ENCODE assay signal across 2 cellular contexts in the genomic region with DNA sequence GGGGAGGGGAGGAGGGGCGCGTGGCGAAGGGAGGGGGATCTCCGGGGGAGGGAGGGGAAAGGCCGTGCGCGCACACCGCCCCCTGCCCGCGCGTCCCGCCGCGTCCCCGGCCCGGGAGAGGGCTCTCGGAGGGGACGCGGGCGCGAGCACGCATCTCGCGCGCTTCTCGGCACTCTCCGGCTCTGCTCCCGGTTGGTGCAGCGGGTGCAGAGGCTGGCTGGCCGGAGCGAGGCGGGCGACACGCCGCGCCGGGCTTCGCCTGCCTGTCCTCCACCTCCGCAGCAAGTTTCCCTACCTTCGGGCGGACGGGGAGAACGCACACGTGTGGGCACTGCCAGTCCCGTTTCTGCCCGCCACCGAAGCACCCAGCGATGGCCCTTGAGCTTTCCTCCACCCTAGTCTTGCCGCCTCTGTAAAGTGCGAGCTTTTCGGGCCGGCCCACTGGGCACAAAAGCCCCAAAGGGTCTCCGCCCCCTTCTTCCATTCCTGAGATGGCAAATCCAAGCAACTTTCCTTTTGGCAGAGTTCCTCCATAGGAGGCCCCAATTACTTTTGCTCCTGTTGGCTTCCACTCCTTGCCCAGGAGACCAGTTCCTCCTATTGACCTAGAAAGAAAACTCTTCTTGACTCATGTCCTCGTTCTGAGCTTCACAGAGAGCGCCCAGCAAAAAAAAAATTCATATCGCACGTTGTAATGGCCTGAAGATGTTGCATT.
A peak's percentile ranks its signal among the peaks of the same experiment; 100 is the strongest.
TF ChIP-seq lines count a peak whose summit lies in the region.

No MANE protein-coding gene starts in this region.

TF ChIP-seq in HEK293T, 16 proteins besides CTCF, POLR2A, EP300 and RAD21:
- TF ChIP-seq, protein P1, sequence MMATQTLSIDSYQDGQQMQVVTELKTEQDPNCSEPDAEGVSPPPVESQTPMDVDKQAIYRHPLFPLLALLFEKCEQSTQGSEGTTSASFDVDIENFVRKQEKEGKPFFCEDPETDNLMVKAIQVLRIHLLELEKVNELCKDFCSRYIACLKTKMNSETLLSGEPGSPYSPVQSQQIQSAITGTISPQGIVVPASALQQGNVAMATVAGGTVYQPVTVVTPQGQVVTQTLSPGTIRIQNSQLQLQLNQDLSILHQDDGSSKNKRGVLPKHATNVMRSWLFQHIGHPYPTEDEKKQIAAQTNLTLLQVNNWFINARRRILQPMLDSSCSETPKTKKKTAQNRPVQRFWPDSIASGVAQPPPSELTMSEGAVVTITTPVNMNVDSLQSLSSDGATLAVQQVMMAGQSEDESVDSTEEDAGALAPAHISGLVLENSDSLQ (IDR thresholded peaks at IDR 0.05): no peak
- TF ChIP-seq L3MBTL2 (conservative IDR thresholded peaks at IDR 0.05): peak; percentile 60; the same call in 1 of the 2 replicates

TF ChIP-seq in GM12878, 131 proteins besides CTCF, POLR2A, EP300 and RAD21:
- TF ChIP-seq POU2F2 (IDR thresholded peaks at IDR 0.05; ENCODE audit: borderline replicate concordance, low read depth, low read length) (no peak), POLR2AphosphoS2 (IDR thresholded peaks at IDR 0.05; ENCODE audit: low read depth, low read length) (no peak), SIN3A (IDR thresholded peaks at IDR 0.05; ENCODE audit: low read depth, low read length) (0 out of 2 replicates have a peak, but pooled peaks have one; percentile 26), DPF2 (IDR thresholded peaks at IDR 0.05) (peak; percentile 46; the same call in 1 of the 2 replicates), ZNF207 (IDR thresholded peaks at IDR 0.05; ENCODE audit: borderline replicate concordance) (no peak), MYC (IDR thresholded peaks at IDR 0.05; ENCODE audit: insufficient read depth, insufficient read length, insufficient replicate concordance, low read length, severe bottlenecking) (no peak), EZH2 (IDR thresholded peaks at IDR 0.05; ENCODE audit: borderline replicate concordance, control insufficient read depth, low read depth, low read length) (no peak), RCOR1 (conservative IDR thresholded peaks at IDR 0.05; ENCODE audit: low read depth, low read length) (no peak), TAF1 (IDR thresholded peaks at IDR 0.05; ENCODE audit: borderline replicate concordance, low read depth, low read length) (no peak; the same call in 1 of the 2 replicates), STAT1 (conservative IDR thresholded peaks at IDR 0.05) (no peak), SMAD5 (IDR thresholded peaks at IDR 0.05; ENCODE audit: low read depth) (0 out of 2 replicates have a peak, but pooled peaks have one; percentile 29), BCL11A (IDR thresholded peaks at IDR 0.05; ENCODE audit: low read depth, low read length) (no peak), NFIC (IDR thresholded peaks at IDR 0.05; ENCODE audit: low read depth, low read length) (no peak), EGR1 (IDR thresholded peaks at IDR 0.05; ENCODE audit: borderline replicate concordance in 1 of 2, low read depth in 2 of 2, low read length in 2 of 2) (peak in 1 of 2 experiments; percentile 16; a peak in 1 of 3 replicates), MXI1 (IDR thresholded peaks at IDR 0.05; ENCODE audit: low read depth, low read length) (peak; percentile 74), ETV6 (conservative IDR thresholded peaks at IDR 0.05 in 1 of 2, IDR thresholded peaks at IDR 0.05 in 1 of 2; ENCODE audit: borderline replicate concordance in 1 of 2, low read depth in 1 of 2) (no peak), LARP7 (IDR thresholded peaks at IDR 0.05) (peak; percentile 69), CEBPB (IDR thresholded peaks at IDR 0.05; ENCODE audit: borderline replicate concordance in 1 of 2, low read depth in 2 of 2, low read length in 2 of 2) (no peak), EED (IDR thresholded peaks at IDR 0.05; ENCODE audit: low read depth) (no peak)
- TF ChIP-seq, protein P2, sequence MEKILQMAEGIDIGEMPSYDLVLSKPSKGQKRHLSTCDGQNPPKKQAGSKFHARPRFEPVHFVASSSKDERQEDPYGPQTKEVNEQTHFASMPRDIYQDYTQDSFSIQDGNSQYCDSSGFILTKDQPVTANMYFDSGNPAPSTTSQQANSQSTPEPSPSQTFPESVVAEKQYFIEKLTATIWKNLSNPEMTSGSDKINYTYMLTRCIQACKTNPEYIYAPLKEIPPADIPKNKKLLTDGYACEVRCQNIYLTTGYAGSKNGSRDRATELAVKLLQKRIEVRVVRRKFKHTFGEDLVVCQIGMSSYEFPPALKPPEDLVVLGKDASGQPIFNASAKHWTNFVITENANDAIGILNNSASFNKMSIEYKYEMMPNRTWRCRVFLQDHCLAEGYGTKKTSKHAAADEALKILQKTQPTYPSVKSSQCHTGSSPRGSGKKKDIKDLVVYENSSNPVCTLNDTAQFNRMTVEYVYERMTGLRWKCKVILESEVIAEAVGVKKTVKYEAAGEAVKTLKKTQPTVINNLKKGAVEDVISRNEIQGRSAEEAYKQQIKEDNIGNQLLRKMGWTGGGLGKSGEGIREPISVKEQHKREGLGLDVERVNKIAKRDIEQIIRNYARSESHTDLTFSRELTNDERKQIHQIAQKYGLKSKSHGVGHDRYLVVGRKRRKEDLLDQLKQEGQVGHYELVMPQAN (conservative IDR thresholded peaks at IDR 0.05): peak; percentile 23; the same call in 1 of the 2 replicates
- TF ChIP-seq, protein P3, sequence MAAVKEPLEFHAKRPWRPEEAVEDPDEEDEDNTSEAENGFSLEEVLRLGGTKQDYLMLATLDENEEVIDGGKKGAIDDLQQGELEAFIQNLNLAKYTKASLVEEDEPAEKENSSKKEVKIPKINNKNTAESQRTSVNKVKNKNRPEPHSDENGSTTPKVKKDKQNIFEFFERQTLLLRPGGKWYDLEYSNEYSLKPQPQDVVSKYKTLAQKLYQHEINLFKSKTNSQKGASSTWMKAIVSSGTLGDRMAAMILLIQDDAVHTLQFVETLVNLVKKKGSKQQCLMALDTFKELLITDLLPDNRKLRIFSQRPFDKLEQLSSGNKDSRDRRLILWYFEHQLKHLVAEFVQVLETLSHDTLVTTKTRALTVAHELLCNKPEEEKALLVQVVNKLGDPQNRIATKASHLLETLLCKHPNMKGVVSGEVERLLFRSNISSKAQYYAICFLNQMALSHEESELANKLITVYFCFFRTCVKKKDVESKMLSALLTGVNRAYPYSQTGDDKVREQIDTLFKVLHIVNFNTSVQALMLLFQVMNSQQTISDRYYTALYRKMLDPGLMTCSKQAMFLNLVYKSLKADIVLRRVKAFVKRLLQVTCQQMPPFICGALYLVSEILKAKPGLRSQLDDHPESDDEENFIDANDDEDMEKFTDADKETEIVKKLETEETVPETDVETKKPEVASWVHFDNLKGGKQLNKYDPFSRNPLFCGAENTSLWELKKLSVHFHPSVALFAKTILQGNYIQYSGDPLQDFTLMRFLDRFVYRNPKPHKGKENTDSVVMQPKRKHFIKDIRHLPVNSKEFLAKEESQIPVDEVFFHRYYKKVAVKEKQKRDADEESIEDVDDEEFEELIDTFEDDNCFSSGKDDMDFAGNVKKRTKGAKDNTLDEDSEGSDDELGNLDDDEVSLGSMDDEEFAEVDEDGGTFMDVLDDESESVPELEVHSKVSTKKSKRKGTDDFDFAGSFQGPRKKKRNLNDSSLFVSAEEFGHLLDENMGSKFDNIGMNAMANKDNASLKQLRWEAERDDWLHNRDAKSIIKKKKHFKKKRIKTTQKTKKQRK (IDR thresholded peaks at IDR 0.05; ENCODE audit: low read depth, low read length): no peak
- TF ChIP-seq, protein P4, sequence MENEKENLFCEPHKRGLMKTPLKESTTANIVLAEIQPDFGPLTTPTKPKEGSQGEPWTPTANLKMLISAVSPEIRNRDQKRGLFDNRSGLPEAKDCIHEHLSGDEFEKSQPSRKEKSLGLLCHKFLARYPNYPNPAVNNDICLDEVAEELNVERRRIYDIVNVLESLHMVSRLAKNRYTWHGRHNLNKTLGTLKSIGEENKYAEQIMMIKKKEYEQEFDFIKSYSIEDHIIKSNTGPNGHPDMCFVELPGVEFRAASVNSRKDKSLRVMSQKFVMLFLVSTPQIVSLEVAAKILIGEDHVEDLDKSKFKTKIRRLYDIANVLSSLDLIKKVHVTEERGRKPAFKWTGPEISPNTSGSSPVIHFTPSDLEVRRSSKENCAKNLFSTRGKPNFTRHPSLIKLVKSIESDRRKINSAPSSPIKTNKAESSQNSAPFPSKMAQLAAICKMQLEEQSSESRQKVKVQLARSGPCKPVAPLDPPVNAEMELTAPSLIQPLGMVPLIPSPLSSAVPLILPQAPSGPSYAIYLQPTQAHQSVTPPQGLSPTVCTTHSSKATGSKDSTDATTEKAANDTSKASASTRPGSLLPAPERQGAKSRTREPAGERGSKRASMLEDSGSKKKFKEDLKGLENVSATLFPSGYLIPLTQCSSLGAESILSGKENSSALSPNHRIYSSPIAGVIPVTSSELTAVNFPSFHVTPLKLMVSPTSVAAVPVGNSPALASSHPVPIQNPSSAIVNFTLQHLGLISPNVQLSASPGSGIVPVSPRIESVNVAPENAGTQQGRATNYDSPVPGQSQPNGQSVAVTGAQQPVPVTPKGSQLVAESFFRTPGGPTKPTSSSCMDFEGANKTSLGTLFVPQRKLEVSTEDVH (IDR thresholded peaks at IDR 0.05; ENCODE audit: low read depth, partially characterized antibody): no peak
- TF ChIP-seq, protein P5, sequence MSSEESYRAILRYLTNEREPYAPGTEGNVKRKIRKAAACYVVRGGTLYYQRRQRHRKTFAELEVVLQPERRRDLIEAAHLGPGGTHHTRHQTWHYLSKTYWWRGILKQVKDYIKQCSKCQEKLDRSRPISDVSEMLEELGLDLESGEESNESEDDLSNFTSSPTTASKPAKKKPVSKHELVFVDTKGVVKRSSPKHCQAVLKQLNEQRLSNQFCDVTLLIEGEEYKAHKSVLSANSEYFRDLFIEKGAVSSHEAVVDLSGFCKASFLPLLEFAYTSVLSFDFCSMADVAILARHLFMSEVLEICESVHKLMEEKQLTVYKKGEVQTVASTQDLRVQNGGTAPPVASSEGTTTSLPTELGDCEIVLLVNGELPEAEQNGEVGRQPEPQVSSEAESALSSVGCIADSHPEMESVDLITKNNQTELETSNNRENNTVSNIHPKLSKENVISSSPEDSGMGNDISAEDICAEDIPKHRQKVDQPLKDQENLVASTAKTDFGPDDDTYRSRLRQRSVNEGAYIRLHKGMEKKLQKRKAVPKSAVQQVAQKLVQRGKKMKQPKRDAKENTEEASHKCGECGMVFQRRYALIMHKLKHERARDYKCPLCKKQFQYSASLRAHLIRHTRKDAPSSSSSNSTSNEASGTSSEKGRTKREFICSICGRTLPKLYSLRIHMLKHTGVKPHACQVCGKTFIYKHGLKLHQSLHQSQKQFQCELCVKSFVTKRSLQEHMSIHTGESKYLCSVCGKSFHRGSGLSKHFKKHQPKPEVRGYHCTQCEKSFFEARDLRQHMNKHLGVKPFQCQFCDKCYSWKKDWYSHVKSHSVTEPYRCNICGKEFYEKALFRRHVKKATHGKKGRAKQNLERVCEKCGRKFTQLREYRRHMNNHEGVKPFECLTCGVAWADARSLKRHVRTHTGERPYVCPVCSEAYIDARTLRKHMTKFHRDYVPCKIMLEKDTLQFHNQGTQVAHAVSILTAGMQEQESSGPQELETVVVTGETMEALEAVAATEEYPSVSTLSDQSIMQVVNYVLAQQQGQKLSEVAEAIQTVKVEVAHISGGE (CRISPR knock-in tag; IDR thresholded peaks at IDR 0.05): no peak
TF ChIP-seq in GM12878: peak in this region for 7.
